Comparison of ENCODE assay signal across 1 cellular context in the genomic region with DNA sequence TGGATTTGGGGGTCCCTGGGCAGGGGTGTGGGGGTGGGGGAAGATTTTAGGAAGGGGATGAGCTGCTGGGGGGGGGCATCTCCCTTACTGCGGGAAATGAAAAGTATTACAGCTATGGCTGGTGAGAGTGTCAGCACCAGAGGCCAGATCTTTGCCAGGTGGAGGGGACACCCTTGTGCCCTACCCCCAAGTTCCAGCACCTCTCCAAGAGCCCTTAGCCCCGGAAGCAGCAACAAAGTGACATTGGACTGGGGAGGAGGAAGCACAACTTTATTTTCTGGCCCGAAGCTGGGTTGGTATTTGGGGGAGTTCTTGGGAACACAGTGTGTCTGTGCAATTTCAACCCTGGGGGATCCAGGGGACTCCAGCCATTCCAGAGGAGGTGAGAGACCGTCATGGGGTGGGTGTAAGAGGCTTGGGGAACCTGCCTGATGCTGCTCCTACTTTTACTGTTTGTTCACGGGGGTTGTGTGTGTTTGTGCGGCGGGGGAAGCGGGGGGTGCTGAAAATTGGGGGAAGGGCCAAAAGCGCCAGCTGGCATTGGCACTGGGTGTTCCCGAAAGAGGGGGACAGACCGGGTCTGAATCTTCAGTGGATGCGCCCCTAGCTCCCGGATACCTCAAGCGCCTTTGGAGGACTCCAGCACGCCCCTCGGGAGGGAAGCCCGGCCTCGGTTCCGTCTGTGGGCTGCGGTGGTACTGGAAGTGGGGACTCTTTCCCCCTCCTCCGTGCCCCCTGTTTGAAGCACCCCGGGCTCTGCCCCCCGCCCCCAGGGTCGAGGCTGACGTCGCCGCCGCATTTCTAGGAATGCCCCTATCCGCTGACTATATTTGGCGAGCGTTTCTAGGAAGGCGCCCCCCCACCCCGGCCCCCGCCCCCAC.
TF ChIP-seq lines count a peak whose summit lies in the region.

No MANE protein-coding gene starts in this region.

TF ChIP-seq in HEK293, 187 proteins besides CTCF, POLR2A, EP300 and RAD21 (continued from another document):
- TF ChIP-seq ATF2 (tag by site-specific recombination; IDR thresholded peaks at IDR 0.05; ENCODE audit: low read depth) = no peak
- TF ChIP-seq ZNF658 (tag by site-specific recombination; IDR thresholded peaks at IDR 0.05) = no peak
- no peak for TF ChIP-seq ZSCAN30 (tag by site-specific recombination; IDR thresholded peaks at IDR 0.05)
- no peak for TF ChIP-seq GLI4 (tag by site-specific recombination; IDR thresholded peaks at IDR 0.05)
- no peak for TF ChIP-seq PRDM4 (tag by site-specific recombination; IDR thresholded peaks at IDR 0.05)
- peak; percentile 62 for TF ChIP-seq ZBTB20 (tag by site-specific recombination; IDR thresholded peaks at IDR 0.05)
- TF ChIP-seq ZNF354C (tag by site-specific recombination; IDR thresholded peaks at IDR 0.05; ENCODE audit: borderline replicate concordance, low read depth) = no peak
- peak; percentile 30 for TF ChIP-seq ZNF335 (tag by site-specific recombination; conservative IDR thresholded peaks at IDR 0.05)
- no peak for TF ChIP-seq ZNF426 (tag by site-specific recombination; IDR thresholded peaks at IDR 0.05)
- TF ChIP-seq, protein P1, sequence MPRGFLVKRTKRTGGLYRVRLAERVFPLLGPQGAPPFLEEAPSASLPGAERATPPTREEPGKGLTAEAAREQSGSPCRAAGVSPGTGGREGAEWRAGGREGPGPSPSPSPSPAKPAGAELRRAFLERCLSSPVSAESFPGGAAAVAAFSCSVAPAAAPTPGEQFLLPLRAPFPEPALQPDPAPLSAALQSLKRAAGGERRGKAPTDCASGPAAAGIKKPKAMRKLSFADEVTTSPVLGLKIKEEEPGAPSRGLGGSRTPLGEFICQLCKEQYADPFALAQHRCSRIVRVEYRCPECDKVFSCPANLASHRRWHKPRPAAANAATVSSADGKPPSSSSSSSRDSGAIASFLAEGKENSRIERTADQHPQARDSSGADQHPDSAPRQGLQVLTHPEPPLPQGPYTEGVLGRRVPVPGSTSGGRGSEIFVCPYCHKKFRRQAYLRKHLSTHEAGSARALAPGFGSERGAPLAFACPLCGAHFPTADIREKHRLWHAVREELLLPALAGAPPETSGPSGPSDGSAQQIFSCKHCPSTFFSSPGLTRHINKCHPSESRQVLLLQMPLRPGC (tag by site-specific recombination; IDR thresholded peaks at IDR 0.05) = no peak
- TF ChIP-seq, protein P2, sequence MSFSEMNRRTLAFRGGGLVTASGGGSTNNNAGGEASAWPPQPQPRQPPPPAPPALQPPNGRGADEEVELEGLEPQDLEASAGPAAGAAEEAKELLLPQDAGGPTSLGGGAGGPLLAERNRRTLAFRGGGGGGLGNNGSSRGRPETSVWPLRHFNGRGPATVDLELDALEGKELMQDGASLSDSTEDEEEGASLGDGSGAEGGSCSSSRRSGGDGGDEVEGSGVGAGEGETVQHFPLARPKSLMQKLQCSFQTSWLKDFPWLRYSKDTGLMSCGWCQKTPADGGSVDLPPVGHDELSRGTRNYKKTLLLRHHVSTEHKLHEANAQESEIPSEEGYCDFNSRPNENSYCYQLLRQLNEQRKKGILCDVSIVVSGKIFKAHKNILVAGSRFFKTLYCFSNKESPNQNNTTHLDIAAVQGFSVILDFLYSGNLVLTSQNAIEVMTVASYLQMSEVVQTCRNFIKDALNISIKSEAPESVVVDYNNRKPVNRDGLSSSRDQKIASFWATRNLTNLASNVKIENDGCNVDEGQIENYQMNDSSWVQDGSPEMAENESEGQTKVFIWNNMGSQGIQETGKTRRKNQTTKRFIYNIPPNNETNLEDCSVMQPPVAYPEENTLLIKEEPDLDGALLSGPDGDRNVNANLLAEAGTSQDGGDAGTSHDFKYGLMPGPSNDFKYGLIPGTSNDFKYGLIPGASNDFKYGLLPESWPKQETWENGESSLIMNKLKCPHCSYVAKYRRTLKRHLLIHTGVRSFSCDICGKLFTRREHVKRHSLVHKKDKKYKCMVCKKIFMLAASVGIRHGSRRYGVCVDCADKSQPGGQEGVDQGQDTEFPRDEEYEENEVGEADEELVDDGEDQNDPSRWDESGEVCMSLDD (tag by site-specific recombination; IDR thresholded peaks at IDR 0.05) = 0 out of 2 replicates have a peak, but pooled peaks have one; percentile 56
- TF ChIP-seq ZNF514 (tag by site-specific recombination; IDR thresholded peaks at IDR 0.05) = no peak
- no peak for TF ChIP-seq ZNF621 (tag by site-specific recombination; IDR thresholded peaks at IDR 0.05)
- no peak for TF ChIP-seq ZNF223 (tag by site-specific recombination; IDR thresholded peaks at IDR 0.05)
- no peak for TF ChIP-seq ZNF555 (tag by site-specific recombination; conservative IDR thresholded peaks at IDR 0.05)
- TF ChIP-seq KLF10 (tag by site-specific recombination; IDR thresholded peaks at IDR 0.05) = no peak
- TF ChIP-seq ZNF341 (tag by site-specific recombination; IDR thresholded peaks at IDR 0.05; ENCODE audit: low read depth) = peak; percentile 80
- TF ChIP-seq ZNF24 (tag by site-specific recombination; IDR thresholded peaks at IDR 0.05) = no peak
- TF ChIP-seq WT1 (tag by site-specific recombination; IDR thresholded peaks at IDR 0.05) = no peak
